ENCODE assay signal across 21 cellular contexts in genomic region chr16:75908718-75909117, GRCh38.
"Had no signal": no experiment of that assay in that cellular context is flagged by ENCODE, and none has a peak within 500 bp of the region (broad histone marks: within the 10 kb centered on the region; RNA-seq: fewer than 3 reads in every experiment).

No MANE protein-coding gene starts in this region.

- H3K27me3 Mint-ChIP-seq: activated B cell treated with CpG ODN at 0.5 μM for 24 hours; activated CD4-positive, alpha-beta T cell treated with anti-CD3 and anti-CD28 coated beads, Interleukin-2, amount 10 ng/mL, durations not matched to agents 24 days and 14 days; stimulated activated naive B cell treated with anti-CD40 and anti-IgM and Interleukin-4, amounts not matched to agents 10 μg/mL and 1 μg/mL and 100 μg/mL, for 72 hours had no signal

- FAIRE-seq: colon, kidney, TTC549 had no signal

- H3K27ac Mint-ChIP-seq: activated B cell treated with CpG ODN at 0.5 μM for 24 hours; activated CD4-positive, alpha-beta T cell treated with anti-CD3 and anti-CD28 coated beads, Interleukin-2, amount 10 ng/mL, durations not matched to agents 24 days and 14 days; activated CD8-positive, alpha-beta T cell treated with anti-CD3 and anti-CD28 coated beads, Interleukin-2, amount 10 ng/mL, durations not matched to agents 7 days and 5 days; activated naive CD4-positive, alpha-beta T cell treated with anti-CD3 and anti-CD28 coated beads, Interleukin-2, amount 50 U/mL, for 24 hours; nephron; stimulated activated naive B cell treated with anti-CD40 and anti-IgM and Interleukin-4, amounts not matched to agents 10 μg/mL and 1 μg/mL and 100 μg/mL, for 72 hours had no signal

- H3K36me3 Mint-ChIP-seq: activated naive CD4-positive, alpha-beta T cell treated with anti-CD3 and anti-CD28 coated beads, Interleukin-2, amount 50 U/mL, for 24 hours; stimulated activated naive B cell treated with anti-CD40 and anti-IgM and Interleukin-4, amounts not matched to agents 10 μg/mL and 1 μg/mL and 100 μg/mL, for 72 hours had no signal

- DNase-seq: activated B cell treated with CpG ODN at 0.5 μM for 24 hours; activated CD4-positive, alpha-beta T cell treated with anti-CD3 and anti-CD28 coated beads, Interleukin-2, amount 10 ng/mL, durations not matched to agents 24 days and 14 days; activated CD8-positive, alpha-beta memory T cell treated with anti-CD3 and anti-CD28 coated beads, Interleukin-2, amount 50 U/mL, for 4 hours; activated CD8-positive, alpha-beta T cell treated with anti-CD3 and anti-CD28 coated beads, Interleukin-2, amount 10 ng/mL, durations not matched to agents 7 days and 5 days; activated effector memory CD4-positive, alpha-beta T cell treated with anti-CD3 and anti-CD28 coated beads, Interleukin-2, amount 50 U/mL, for 16 hours; activated T-cell treated with anti-CD3 and anti-CD28 coated beads, Interleukin-2, amount 50 U/mL, for 48 hours; adrenal gland; hippocampal formation; kidney; left lung; nucleus accumbens; posterior cingulate gyrus; stimulated activated CD4-positive, alpha-beta T cell treated with anti-CD3 and anti-CD28 coated beads, Interleukin-15, amount 100 ng/mL, for 24 hours; stimulated activated CD4-positive, alpha-beta T cell treated with anti-CD3 and anti-CD28 coated beads, Interleukin-4, amount 100 ng/mL, for 1 hour; stimulated activated naive B cell treated with anti-CD40 and anti-IgM and Interleukin-4, amounts not matched to agents 10 μg/mL and 1 μg/mL and 100 μg/mL, for 72 hours; thyroid gland; uterus had no signal

- H3K4me1 Mint-ChIP-seq: activated B cell treated with CpG ODN at 0.5 μM for 24 hours; activated naive CD4-positive, alpha-beta T cell treated with anti-CD3 and anti-CD28 coated beads, Interleukin-2, amount 50 U/mL, for 24 hours; nephron; stimulated activated naive B cell treated with anti-CD40 and anti-IgM and Interleukin-4, amounts not matched to agents 10 μg/mL and 1 μg/mL and 100 μg/mL, for 72 hours had no signal

- H3K4me3 Mint-ChIP-seq: activated B cell treated with CpG ODN at 0.5 μM for 24 hours; activated CD4-positive, alpha-beta T cell treated with anti-CD3 and anti-CD28 coated beads, Interleukin-2, amount 10 ng/mL, durations not matched to agents 24 days and 14 days; activated CD8-positive, alpha-beta T cell treated with anti-CD3 and anti-CD28 coated beads, Interleukin-2, amount 10 ng/mL, durations not matched to agents 7 days and 5 days; activated naive CD4-positive, alpha-beta T cell treated with anti-CD3 and anti-CD28 coated beads, Interleukin-2, amount 50 U/mL, for 24 hours; nephron; stimulated activated naive B cell treated with anti-CD40 and anti-IgM and Interleukin-4, amounts not matched to agents 10 μg/mL and 1 μg/mL and 100 μg/mL, for 72 hours had no signal

- H3K9me3 Mint-ChIP-seq: activated CD4-positive, alpha-beta T cell treated with anti-CD3 and anti-CD28 coated beads, Interleukin-2, amount 10 ng/mL, durations not matched to agents 24 days and 14 days; activated naive CD4-positive, alpha-beta T cell treated with anti-CD3 and anti-CD28 coated beads, Interleukin-2, amount 50 U/mL, for 24 hours; nephron; stimulated activated naive B cell treated with anti-CD40 and anti-IgM and Interleukin-4, amounts not matched to agents 10 μg/mL and 1 μg/mL and 100 μg/mL, for 72 hours had no signal
